Comparison of ENCODE assay signal across 6 cellular contexts in the genomic region with DNA sequence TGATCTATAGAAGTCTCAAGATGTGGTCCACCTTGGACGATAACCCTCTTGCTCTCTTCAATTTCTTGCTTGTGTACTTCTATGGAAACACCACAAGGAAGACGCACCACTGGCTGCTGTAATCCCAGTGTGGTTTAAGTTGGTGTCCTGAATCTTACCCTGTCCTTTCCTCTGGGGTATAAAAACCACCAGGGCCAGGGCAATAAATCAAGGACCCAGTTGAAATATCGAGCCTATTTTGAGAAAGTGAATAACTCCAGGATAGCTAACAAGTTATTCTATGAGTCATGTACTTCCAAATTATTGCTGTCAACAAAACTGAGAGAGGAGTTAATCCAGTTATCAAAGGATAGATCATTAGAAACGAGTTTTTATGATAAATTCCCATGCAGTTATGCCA.
"Had no signal": no experiment of that assay in that cellular context is flagged by ENCODE, and none has a peak within 500 bp of the region (broad histone marks: within the 10 kb centered on the region; RNA-seq: fewer than 3 reads in every experiment).

No MANE protein-coding gene starts in this region.

- H3K4me3 ChIP-seq: GM23338 had no signal

- H2AFZ ChIP-seq: GM23338 had no signal

- H3K4me2 ChIP-seq: GM23338 had no signal

- H3K27me3 Mint-ChIP-seq: IgD-negative memory B cell had no signal

- H3K4me1 Mint-ChIP-seq: IgD-negative memory B cell had no signal

- H3K4me3 Mint-ChIP-seq: GM23338, H9, IgD-negative memory B cell had no signal

- H3K36me3 Mint-ChIP-seq: IgD-negative memory B cell had no signal

- ATAC-seq: GM23338, HepG2 had no signal

- DNase-seq: H9, HCEC 1CT, KBM-7 had no signal

- H3K9me3 Mint-ChIP-seq: GM23338, H9 had no signal

- H3K27ac Mint-ChIP-seq: GM23338, H9, IgD-negative memory B cell had no signal
